Comparison of ENCODE assay signal across 24 cellular contexts in genomic region chr11:108587109-108587508, GRCh38. TPM values are rescaled to one million over a fixed set of nuclear protein-coding genes. Genes with fewer than 3 reads are reported as not detected.
DNase-seq lines count a peak whose midpoint lies in the region; ATAC-seq, FAIRE-seq and TF ChIP-seq lines count a peak whose summit lies in the region.
"Had no signal": no experiment of that assay in that cellular context is flagged by ENCODE, and none has a peak within 500 bp of the region (broad histone marks: within the 10 kb centered on the region; RNA-seq: fewer than 3 reads in every experiment).

No MANE protein-coding gene starts in this region.

- ATAC-seq in HG02642 (IDR thresholded peaks at IDR 0.05; ENCODE audit: poor library complexity, unreplicated experiment), result peak; percentile 61
- peak; percentile 57 for ATAC-seq in HG03280 (IDR thresholded peaks at IDR 0.05; ENCODE audit: unreplicated experiment)
- ATAC-seq in left colon, result peak; percentile 7
- ATAC-seq: left ventricle myocardium superior, natural killer cell had no signal

- FAIRE-seq in GM18507 (lab: Jason Lieb, UNC), result peak; percentile 12
- FAIRE-seq: H1, RCC 7860 had no signal

- intact Hi-C loops in left colon (cut with DNase I, micrococcal nuclease), result no loop called here

- in situ Hi-C loops in GM13977 (cut with MboI; ENCODE audit: low pct_unique_long_range_greater_than_20kb, low sequenced_read_pairs, unreplicated experiment), result no loop called here

- TF ChIP-seq CTCF in GM13977 (IDR thresholded peaks at IDR 0.05; ENCODE audit: extremely low read depth, insufficient read depth, missing control alignments), result no peak

- DNase-seq in GM18507 (ENCODE audit: extremely low spot score, insufficient read length, low read depth) (no peak), left colon (no peak), GM13977 (ENCODE audit: low spot score) (no peak), activated T-cell treated with anti-CD3 and anti-CD28 coated beads for 4 hours (no peak)
- no peak for DNase-seq in activated effector memory CD4-positive, alpha-beta T cell treated with anti-CD3 and anti-CD28 coated beads, Interleukin-2, amount 50 U/mL, for 16 hours
- DNase-seq: ACHN; activated B cell treated with CpG ODN at 0.5 μM for 24 hours; activated naive CD4-positive, alpha-beta T cell treated with anti-CD3 and anti-CD28 coated beads, Interleukin-2, amount 10 ng/mL, durations not matched to agents 7 days and 5 days; effector CD8-positive, alpha-beta T cell; islet precursor cell; left ventricle myocardium superior; midbrain; natural killer cell; NCI-H1105; NCI-H187 treated with DMSO at 0.1 percent for 48 hours; NCI-H526 treated with DMSO at 0.1 percent for 48 hours; SIG-M5; stimulated activated CD4-positive, alpha-beta T cell treated with anti-CD3 and anti-CD28 coated beads, Interleukin-1b, Interleukin-23, amount 100 ng/mL, for 48 hours; stomach; thyroid gland had no signal

RNA-seq across cellular contexts. Expression of gene EXPH5, which starts 6.5 kb away (rescaled TPM):
- 10 to 100 TPM; 42.2 to 51.8 TPM for total RNA-seq in left colon

Comparison
In these comparisons a context has a peak if more than half of its experiments do, and no peak if none do; other contexts are left out.
1. ATAC-seq: peak in every context shown above with its lines; median percentile 61 in HG02642; 57 in HG03280; 7 in left colon.